8 cellular contexts compared by ENCODE assay signal in genomic region chr2:10079931-10080535, GRCh38. TPM values are rescaled to one million over a fixed set of nuclear protein-coding genes. Genes with fewer than 3 reads are reported as not detected.
DNase-seq lines count a peak whose midpoint lies in the region; ATAC-seq and TF ChIP-seq lines count a peak whose summit lies in the region.

TSS of gene CYS1 (minus strand) at chr2:10080411. CDS start at chr2:10080223, 188 bp downstream.

- ATAC-seq in GM21529 (IDR thresholded peaks at IDR 0.05; ENCODE audit: unreplicated experiment) (peak; percentile 27), mucosa of descending colon (peak; percentile 53), aorta (ENCODE audit: low FRiP score) (peak; percentile 47)

- no peak for TF ChIP-seq CTCF in OCI-LY3 (IDR thresholded peaks at IDR 0.05; ENCODE audit: low read depth, low read length)
- TF ChIP-seq CTCF in dorsolateral prefrontal cortex (IDR thresholded peaks at IDR 0.05 in 54 of 56, conservative IDR thresholded peaks at IDR 0.05 in 2 of 56; ENCODE audit: low read depth in 1 of 56, partially characterized antibody in 56 of 56): peak in 1 of 56 donors; percentile 22
- no peak for TF ChIP-seq CTCF in mucosa of descending colon (IDR thresholded peaks at IDR 0.05)

- peak within 1 kb of the TSS; percentile 70 for H3K4me2 ChIP-seq in OCI-LY3 (ENCODE audit: low read length)

- H3K9ac ChIP-seq in OCI-LY3 (ENCODE audit: low read length): no peak within 1 kb of the TSS; the same call in 1 of the 2 replicates

- intact Hi-C loops in dorsolateral prefrontal cortex (cut with DNase I) (loop anchor here in 1 of 2 donors (10.0 kb wide), 1 partner anchor 585 kb away; no protein-coding TSS in a partner anchor), mucosa of descending colon (cut with DNase I, micrococcal nuclease) (loop anchor here in 1 of 2 donors (10.0 kb wide), 1 partner anchor 355 kb away; no protein-coding TSS in a partner anchor), aorta (cut with DNase I) (loop anchor here in 1 of 2 donors (5.0 kb wide), 1 partner anchor 42 kb away; the partner anchor contains the start of gene RRM2)

- H3K27me3 ChIP-seq in OCI-LY3 (ENCODE audit: low read depth, low read length) (peaks cover 86% of the 10 kb centered on the region), dorsolateral prefrontal cortex (peaks cover 0 to 79% (median 6%) of the 10 kb centered on the region in 45 donors), aorta (ENCODE audit: control insufficient read depth in 1 of 2, insufficient read depth in 2 of 2, low read length in 1 of 2) (no peaks in the 10 kb centered on the region)

- H4K20me1 ChIP-seq in OCI-LY3 (ENCODE audit: insufficient read depth, low read length): 0 out of 2 replicates have a peak, but pooled peaks cover 4% of the 10 kb centered on the region

- H3K4me1 ChIP-seq in OCI-LY3 (ENCODE audit: low read length) (peaks cover 42% of the 10 kb centered on the region), mucosa of descending colon (ENCODE audit: low read depth) (peaks cover 16% of the 10 kb centered on the region), aorta (ENCODE audit: control insufficient read depth in 1 of 2, insufficient read depth in 2 of 2, low read length in 2 of 2) (no peaks in the 10 kb centered on the region)

- H3K4me3 ChIP-seq in OCI-LY3 (ENCODE audit: low read length) (peak within 1 kb of the TSS; percentile 70), dorsolateral prefrontal cortex (peak within 1 kb of the TSS; percentile 31 to 71 (median 54)), mucosa of descending colon (no peak within 1 kb of the TSS), aorta (ENCODE audit: low read length in 2 of 2) (peak within 1 kb of the TSS; percentile 76 to 96)

- WGBS in aorta, 2 donors: 1% methylated on average over 23 to 88 of the region's 88 CpGs

- H2AFZ ChIP-seq in OCI-LY3 (ENCODE audit: low read depth, low read length): peak within 1 kb of the TSS; percentile 42; the same call in 1 of the 2 replicates

- H3K79me2 ChIP-seq in OCI-LY3 (ENCODE audit: low read length): no peaks in the 10 kb centered on the region

- no peaks in the 10 kb centered on the region for H3K36me3 ChIP-seq in OCI-LY3 (replicated peaks; ENCODE audit: low read depth, low read length)
- no peaks in the 10 kb centered on the region for H3K36me3 ChIP-seq in mucosa of descending colon (ENCODE audit: low read depth)
- no peaks in the 10 kb centered on the region for H3K36me3 ChIP-seq in aorta (ENCODE audit: control insufficient read depth in 1 of 2, insufficient read depth in 2 of 2, low read length in 1 of 2)

- peak; percentile 83 for DNase-seq in GM03348 (ENCODE audit: low spot score)
- no peak for DNase-seq in dorsolateral prefrontal cortex
- DNase-seq in mucosa of descending colon: peak in 1 of 3 donors; percentile 34
- DNase-seq in aorta: peak in 1 of 2 donors; percentile 83
- DNase-seq in NCI-H187 treated with DMSO at 0.1 percent for 48 hours (lab: John Stamatoyannopoulos, UW): no peak
- DNase-seq in foreskin melanocyte: no peak

- H3K27ac ChIP-seq in OCI-LY3 (ENCODE audit: low read length) (no peak within 1 kb of the TSS), dorsolateral prefrontal cortex (peak within 1 kb of the TSS in 58 of 59 donors; percentile 7 to 95 (median 88)), aorta (ENCODE audit: low read depth in 1 of 2, low read length in 2 of 2) (peak within 1 kb of the TSS; percentile 67 to 85)

- H3K9me3 ChIP-seq in OCI-LY3 (ENCODE audit: insufficient read depth, low read length) (no peaks in the 10 kb centered on the region), mucosa of descending colon (no peaks in the 10 kb centered on the region), aorta (ENCODE audit: control insufficient read depth, low read length) (no peaks in the 10 kb centered on the region)

RNA-seq across cellular contexts. Expression of gene CYS1, which starts in this region (rescaled TPM):
- total RNA-seq in dorsolateral prefrontal cortex (10 to 100 TPM in 10 of 120 experiments, 1 to 10 TPM in 110; 2.5 to 12.0 (median 6.1) TPM), mucosa of descending colon (1 to 10 TPM in 1 of 3 donors, under 1 TPM in 2; 0.58 to 5.1 (median 0.98) TPM), aorta (10 to 100 TPM; 11.4 to 13.9 TPM)
- polyA plus RNA-seq in aorta: 10 to 100 TPM; 14.7 to 16.4 TPM
